ENCODE assay signal across 14 cellular contexts in the genomic region with DNA sequence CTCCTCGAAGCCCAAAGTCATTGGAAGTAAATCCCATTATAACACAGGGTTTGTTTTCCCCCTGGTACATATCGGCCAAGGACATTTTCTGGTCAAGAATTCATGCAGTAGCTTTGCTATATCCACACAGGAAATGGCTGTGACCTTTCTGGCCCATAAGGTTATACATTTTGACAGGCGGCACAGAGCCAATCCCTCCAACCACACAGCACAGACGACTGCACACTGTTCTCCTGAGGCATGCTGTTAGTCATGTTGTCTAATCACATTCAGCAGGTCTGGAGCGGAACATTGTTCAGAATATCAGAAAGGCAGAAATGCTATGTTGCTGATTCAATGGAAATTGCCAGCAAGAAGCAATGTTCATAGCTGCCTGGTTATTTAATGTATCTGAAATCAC.
A peak's percentile ranks its signal among the peaks of the same experiment; 100 is the strongest.
DNase-seq lines count a peak whose midpoint lies in the region; ATAC-seq, FAIRE-seq and TF ChIP-seq lines count a peak whose summit lies in the region.
"Had no signal": no experiment of that assay in that cellular context is flagged by ENCODE, and none has a peak within 500 bp of the region (broad histone marks: within the 10 kb centered on the region; RNA-seq: fewer than 3 reads in every experiment).

No MANE protein-coding gene starts in this region.

- H3K18ac ChIP-seq in IMR-90 (ENCODE audit: low read depth, low read length): no peak overlapping the region

- no peak overlapping the region for H3K56ac ChIP-seq in IMR-90 (ENCODE audit: extremely low read depth, insufficient read depth, low read length)

- no peak overlapping the region for H3K4me3 Mint-ChIP-seq in astrocyte (ENCODE audit: unreplicated experiment)
- H3K4me3 Mint-ChIP-seq in stimulated activated naive CD8-positive, alpha-beta T cell treated with anti-CD3 and anti-CD28 coated beads, Interleukin-15, amount 100 ng/mL, for 72 hours: no peak overlapping the region
- H3K4me3 Mint-ChIP-seq: activated T-cell treated with anti-CD3 and anti-CD28 coated beads, Interleukin-2, amount 50 U/mL, for 72 hours; natural killer cell treated with Interleukin-12 subunit alpha and Interleukin-12 subunit beta and Interleukin-15 and Interleukin-18, amount 100 ng/mL, for 72 hours had no signal

- H3K4me1 ChIP-seq in IMR-90 (ENCODE audit: control insufficient read depth, insufficient read depth, low read length) (no peaks in the 10 kb centered on the region), astrocyte (ENCODE audit: insufficient read depth, low read length) (peaks cover 4% of the 10 kb centered on the region), skeletal muscle satellite cell (ENCODE audit: control insufficient read depth, insufficient read depth, low read length) (peaks cover 15% of the 10 kb centered on the region), small intestine (ENCODE audit: control insufficient read depth in 2 of 2, insufficient read depth in 1 of 2, low read depth in 1 of 2, low read length in 1 of 2) (no peaks in the 10 kb centered on the region)
- H3K4me1 ChIP-seq: suprapubic skin had no signal

- dilution Hi-C loops in IMR-90 (cut with HindIII; ENCODE audit: low sequenced_read_pairs, unreplicated experiment): no loop called here

- no peak for ATAC-seq in IMR-90 (ENCODE audit: low read depth)
- ATAC-seq in left cardiac atrium: peak; percentile 38 to 70
- no peak for ATAC-seq in stimulated activated naive CD8-positive, alpha-beta T cell treated with anti-CD3 and anti-CD28 coated beads, Interleukin-15, amount 100 ng/mL, for 72 hours
- ATAC-seq: activated T-cell treated with anti-CD3 and anti-CD28 coated beads, Interleukin-2, amount 50 U/mL, for 72 hours; natural killer cell treated with Interleukin-12 subunit alpha and Interleukin-12 subunit beta and Interleukin-15 and Interleukin-18, amount 100 ng/mL, for 72 hours had no signal

- no peak overlapping the region for H3K4ac ChIP-seq in IMR-90 (ENCODE audit: low read depth, low read length)

- H2AK5ac ChIP-seq in IMR-90 (ENCODE audit: low read depth, low read length): no peak overlapping the region

- H3K27me3 Mint-ChIP-seq in astrocyte (ENCODE audit: low read depth, unreplicated experiment): no peaks in the 10 kb centered on the region
- H3K27me3 Mint-ChIP-seq in stimulated activated naive CD8-positive, alpha-beta T cell treated with anti-CD3 and anti-CD28 coated beads, Interleukin-15, amount 100 ng/mL, for 72 hours: no peaks in the 10 kb centered on the region
- H3K27me3 Mint-ChIP-seq: natural killer cell treated with Interleukin-12 subunit alpha and Interleukin-12 subunit beta and Interleukin-15 and Interleukin-18, amount 100 ng/mL, for 72 hours had no signal

- CTCF ChIA-PET in IMR-90 (lab: Yijun Ruan, JAX): no interaction called here

- H3K27ac Mint-ChIP-seq in astrocyte (ENCODE audit: unreplicated experiment): peak overlapping the region; percentile 70
- H3K27ac Mint-ChIP-seq in stimulated activated naive CD8-positive, alpha-beta T cell treated with anti-CD3 and anti-CD28 coated beads, Interleukin-15, amount 100 ng/mL, for 72 hours: no peak overlapping the region
- H3K27ac Mint-ChIP-seq: activated T-cell treated with anti-CD3 and anti-CD28 coated beads, Interleukin-2, amount 50 U/mL, for 72 hours; natural killer cell treated with Interleukin-12 subunit alpha and Interleukin-12 subunit beta and Interleukin-15 and Interleukin-18, amount 100 ng/mL, for 72 hours had no signal

- no peak overlapping the region for H4K91ac ChIP-seq in IMR-90 (ENCODE audit: insufficient read depth, low read depth, low read length)

- H3K36me3 ChIP-seq in IMR-90 (ENCODE audit: control insufficient read depth, insufficient read depth, low read length) (no peaks in the 10 kb centered on the region), astrocyte (ENCODE audit: insufficient read depth, low read length) (no peaks in the 10 kb centered on the region), skeletal muscle satellite cell (ENCODE audit: insufficient read depth, low read length) (no peaks in the 10 kb centered on the region), small intestine (ENCODE audit: control insufficient read depth in 2 of 2, insufficient read depth in 2 of 2, low read length in 2 of 2) (no peaks in the 10 kb centered on the region)
- H3K36me3 ChIP-seq: suprapubic skin had no signal

- H3K27me3 ChIP-seq in IMR-90 (ENCODE audit: control insufficient read depth, insufficient read depth, low read length) (no peaks in the 10 kb centered on the region), astrocyte (ENCODE audit: insufficient read depth, low read length) (no peaks in the 10 kb centered on the region), skeletal muscle satellite cell (ENCODE audit: control insufficient read depth, insufficient read depth, low read length) (no peaks in the 10 kb centered on the region), small intestine (ENCODE audit: control insufficient read depth in 2 of 2, insufficient read depth in 2 of 2, low read length in 2 of 2) (no peaks in the 10 kb centered on the region)
- H3K27me3 ChIP-seq: suprapubic skin had no signal

- peak; percentile 1 for DNase-seq in IMR-90
- peak; percentile 72 for DNase-seq in astrocyte (ENCODE audit: low read depth)
- peak; percentile 24 for DNase-seq in left cardiac atrium
- no peak for DNase-seq in nucleus accumbens (lab: John Stamatoyannopoulos, UW)
- no peak for DNase-seq in stimulated activated naive CD8-positive, alpha-beta T cell treated with anti-CD3 and anti-CD28 coated beads, Interleukin-15, amount 100 ng/mL, for 72 hours
- DNase-seq in GM12892 (ENCODE audit: insufficient read length): no peak
- no peak for DNase-seq in small intestine
- DNase-seq: activated T-cell treated with anti-CD3 and anti-CD28 coated beads, Interleukin-2, amount 50 U/mL, for 72 hours; COR-L47; NCI-H1694 treated with DMSO at 0.1 percent for 48 hours had no signal

- TF ChIP-seq RAD21 in IMR-90 (IDR thresholded peaks at IDR 0.05; ENCODE audit: low read length): no peak

- WGBS in IMR-90 (ENCODE audit: extremely low coverage in 2 of 2, insufficient read length in 1 of 2), 2 experiments: 20% methylated on average over 2 of the region's 5 CpGs; no CpG with 5 or more reads in 1 of the 2 experiments
- 59 to 82% (median 71%) methylated on average over 5 of the region's 5 CpGs for WGBS in small intestine, 3 donors

- FAIRE-seq in astrocyte (lab: Jason Lieb, UNC) (no peak), GM12892 (lab: Jason Lieb, UNC) (no peak), small intestine (lab: Jason Lieb, UNC) (no peak)

- H3K4me2 ChIP-seq in IMR-90 (ENCODE audit: low read depth, low read length): no peak overlapping the region
- H3K4me2 ChIP-seq in astrocyte (ENCODE audit: low read length): peak overlapping the region; percentile 36
- peak overlapping the region; percentile 70 for H3K4me2 ChIP-seq in skeletal muscle satellite cell (ENCODE audit: low read length)

- H2BK20ac ChIP-seq in IMR-90 (ENCODE audit: low read depth, low read length): no peak overlapping the region

- H3K79me2 ChIP-seq in astrocyte (ENCODE audit: insufficient read depth, low read length): no peaks in the 10 kb centered on the region

- H3K36me3 Mint-ChIP-seq in astrocyte (ENCODE audit: low read depth, unreplicated experiment): no peaks in the 10 kb centered on the region
- H3K36me3 Mint-ChIP-seq: natural killer cell treated with Interleukin-12 subunit alpha and Interleukin-12 subunit beta and Interleukin-15 and Interleukin-18, amount 100 ng/mL, for 72 hours had no signal

- intact Hi-C loops in IMR-90 (cut with micrococcal nuclease) (no loop called here), left cardiac atrium (cut with DNase I) (no loop called here)

- no peak overlapping the region for H4K8ac ChIP-seq in IMR-90 (ENCODE audit: low read depth in 2 of 2, low read length in 2 of 2)

- H3K4me3 ChIP-seq in IMR-90 (ENCODE audit: insufficient read depth, low read depth, low read length): no peak overlapping the region
- no peak overlapping the region for H3K4me3 ChIP-seq in astrocyte (ENCODE audit: insufficient read depth, low read depth, low read length)
- H3K4me3 ChIP-seq in skeletal muscle satellite cell (ENCODE audit: low read length): no peak overlapping the region
- no peak overlapping the region for H3K4me3 ChIP-seq in small intestine (ENCODE audit: low read depth in 1 of 2, low read length in 2 of 2)
- H3K4me3 ChIP-seq: suprapubic skin had no signal

- in situ Hi-C loops in IMR-90 (cut with MboI; ENCODE audit: low sequenced_read_pairs): no loop called here

- H4K20me1 ChIP-seq in IMR-90 (ENCODE audit: insufficient read depth, low read length): no peaks in the 10 kb centered on the region
- no peaks in the 10 kb centered on the region for H4K20me1 ChIP-seq in astrocyte (ENCODE audit: insufficient read depth, low read length)

- H2BK120ac ChIP-seq in IMR-90 (ENCODE audit: low read depth, low read length): no peak overlapping the region

- TF ChIP-seq CTCF in IMR-90 (conservative IDR thresholded peaks at IDR 0.05; ENCODE audit: low read depth, low read length): no peak
- no peak for TF ChIP-seq CTCF in astrocyte (IDR thresholded peaks at IDR 0.05; ENCODE audit: insufficient read depth, low read depth, low read length)

- H2AK9ac ChIP-seq in IMR-90 (replicated peaks; ENCODE audit: low read depth, low read length, poor library complexity): no peak overlapping the region

- H3K23ac ChIP-seq in IMR-90 (ENCODE audit: low read depth, low read length): no peak overlapping the region

- peaks cover 1% of the 10 kb centered on the region for H3K9me3 Mint-ChIP-seq in astrocyte (ENCODE audit: unreplicated experiment)
- no peaks in the 10 kb centered on the region for H3K9me3 Mint-ChIP-seq in stimulated activated naive CD8-positive, alpha-beta T cell treated with anti-CD3 and anti-CD28 coated beads, Interleukin-15, amount 100 ng/mL, for 72 hours

- no peak overlapping the region for H2BK5ac ChIP-seq in IMR-90 (ENCODE audit: low read depth, low read length, poor library complexity, severe bottlenecking)

- H3K9me3 ChIP-seq in IMR-90 (ENCODE audit: control insufficient read depth, insufficient read depth, low read length): no peaks in the 10 kb centered on the region
- no peaks in the 10 kb centered on the region for H3K9me3 ChIP-seq in astrocyte (ENCODE audit: insufficient read depth, low read depth, low read length)
- H3K9me3 ChIP-seq in skeletal muscle satellite cell (replicated peaks; ENCODE audit: low read length): no peaks in the 10 kb centered on the region
- no peaks in the 10 kb centered on the region for H3K9me3 ChIP-seq in small intestine (ENCODE audit: control insufficient read depth, low read depth)
- H3K9me3 ChIP-seq: suprapubic skin had no signal

- H2BK15ac ChIP-seq in IMR-90 (ENCODE audit: low read depth, low read length): no peak overlapping the region

- no peaks in the 10 kb centered on the region for H3K79me1 ChIP-seq in IMR-90 (ENCODE audit: low read depth in 1 of 2, low read length in 2 of 2)

- no peaks in the 10 kb centered on the region for H3K9me1 ChIP-seq in IMR-90 (ENCODE audit: insufficient read depth, low read length)

- H3K27ac ChIP-seq in IMR-90 (ENCODE audit: insufficient read depth, low read length) (no peak overlapping the region), astrocyte (ENCODE audit: low read depth, low read length) (no peak overlapping the region), small intestine (ENCODE audit: low read depth in 1 of 2, low read length in 1 of 2) (no peak overlapping the region)
- H3K27ac ChIP-seq: suprapubic skin, VCaP had no signal

- peaks cover 17% of the 10 kb centered on the region for H3K4me1 Mint-ChIP-seq in astrocyte (ENCODE audit: low read depth, unreplicated experiment)
- no peaks in the 10 kb centered on the region for H3K4me1 Mint-ChIP-seq in stimulated activated naive CD8-positive, alpha-beta T cell treated with anti-CD3 and anti-CD28 coated beads, Interleukin-15, amount 100 ng/mL, for 72 hours

- no TSS peak for BruUV-seq in IMR-90 (replicated peaks; lab: Mats Ljungman, UMichigan)

- no peak overlapping the region for H3K14ac ChIP-seq in IMR-90 (replicated peaks; ENCODE audit: low read depth, low read length)

- H3K9ac ChIP-seq in IMR-90 (ENCODE audit: low read depth, low read length): no peak overlapping the region
- no peak overlapping the region for H3K9ac ChIP-seq in astrocyte (ENCODE audit: low read length)
- no peak overlapping the region for H3K9ac ChIP-seq in skeletal muscle satellite cell (ENCODE audit: low read depth, low read length)

- TF ChIP-seq POLR2A in IMR-90 (IDR thresholded peaks at IDR 0.05; ENCODE audit: low read depth, low read length): no peak
- no peak for TF ChIP-seq POLR2A in GM12892 (IDR thresholded peaks at IDR 0.05; ENCODE audit: low read depth, low read length)

- H2AFZ ChIP-seq in IMR-90 (replicated peaks; ENCODE audit: low read length, poor library complexity) (no peak overlapping the region), astrocyte (ENCODE audit: low read depth, low read length) (no peak overlapping the region)

- H4K5ac ChIP-seq in IMR-90 (ENCODE audit: low read depth, low read length): no peak overlapping the region

- POLR2A ChIA-PET in IMR-90 (lab: Charles Lee; ENCODE audit: unreplicated experiment): no interaction called here

Comparison
In these comparisons a context has a peak if more than half of its experiments do, and no peak if none do; other contexts are left out.
1. ATAC-seq: peak in left cardiac atrium (2 of 2); none in IMR-90 (single experiment) and stimulated activated naive CD8-positive, alpha-beta T cell treated with anti-CD3 and anti-CD28 coated beads, Interleukin-15, amount 100 ng/mL, for 72 hours (single experiment).
2. DNase-seq: peak in IMR-90 (single experiment), astrocyte (single experiment) and left cardiac atrium (single experiment); none in nucleus accumbens (0 of 56), stimulated activated naive CD8-positive, alpha-beta T cell treated with anti-CD3 and anti-CD28 coated beads, Interleukin-15, amount 100 ng/mL, for 72 hours (0 of 2), GM12892 (single experiment) and small intestine (single experiment).